19 cellular contexts compared by ENCODE assay signal in genomic region chr6:21257125-21257524, GRCh38.
A peak's percentile ranks its signal among the peaks of the same experiment; 100 is the strongest.
DNase-seq lines count a peak whose midpoint lies in the region; ATAC-seq and TF ChIP-seq lines count a peak whose summit lies in the region.
"Had no signal": no experiment of that assay in that cellular context is flagged by ENCODE, and none has a peak within 500 bp of the region (broad histone marks: within the 10 kb centered on the region; RNA-seq: fewer than 3 reads in every experiment).

No MANE protein-coding gene starts in this region.

- peaks cover 10% of the 10 kb centered on the region in 2 donors for H3K9me3 Mint-ChIP-seq in activated naive CD4-positive, alpha-beta T cell treated with anti-CD3 and anti-CD28 coated beads, Interleukin-2, amount 50 U/mL, for 72 hours
- H3K9me3 Mint-ChIP-seq: GM23338, HFFc6 had no signal

- H3K4me3 ChIP-seq in GM12865 (ENCODE audit: low read depth, low read length), result no peak overlapping the region
- no peak overlapping the region for H3K4me3 ChIP-seq in OCI-LY7 (ENCODE audit: low read depth, low read length, poor library complexity, severe bottlenecking)
- no peak overlapping the region for H3K4me3 ChIP-seq in upper lobe of left lung
- H3K4me3 ChIP-seq: A549, GM23338, HAP-1 had no signal

- ATAC-seq in GM19468 (IDR thresholded peaks at IDR 0.05; ENCODE audit: extremely low read depth, unreplicated experiment) (peak; percentile 46), HG03108 (IDR thresholded peaks at IDR 0.05; ENCODE audit: unreplicated experiment) (peak; percentile 47), upper lobe of left lung (ENCODE audit: low FRiP score in 2 of 2) (no peak)
- ATAC-seq in activated naive CD4-positive, alpha-beta T cell treated with anti-CD3 and anti-CD28 coated beads, Interleukin-2, amount 50 U/mL, for 72 hours, result no peak
- ATAC-seq: A549; CD8-positive, alpha-beta T cell; GM23338 had no signal

- H2AFZ ChIP-seq in OCI-LY7 (ENCODE audit: low read length), result no peak overlapping the region
- H2AFZ ChIP-seq: GM23338 had no signal

- TF ChIP-seq CTCF in GM12865 (IDR thresholded peaks at IDR 0.05; ENCODE audit: insufficient read depth, low read depth, low read length, missing control alignments) (no peak), OCI-LY7 (conservative IDR thresholded peaks at IDR 0.05; ENCODE audit: low read length) (no peak), upper lobe of left lung (IDR thresholded peaks at IDR 0.05) (no peak)

- H3K9me2 ChIP-seq in OCI-LY7 (ENCODE audit: insufficient read depth, low read length), result no peaks in the 10 kb centered on the region

- CTCF ChIA-PET in OCI-LY7 (lab: Charles Lee; ENCODE audit: unreplicated experiment), result no interaction called here

- no peak overlapping the region for H3K27ac Mint-ChIP-seq in activated naive CD4-positive, alpha-beta T cell treated with anti-CD3 and anti-CD28 coated beads, Interleukin-2, amount 50 U/mL, for 72 hours
- H3K27ac Mint-ChIP-seq: CD8-positive, alpha-beta T cell; GM23338; HFFc6 had no signal

- WGBS in upper lobe of left lung, 2 donors, result 33 to 57% methylated on average over 2 of the region's 2 CpGs

- no peaks in the 10 kb centered on the region for H3K36me3 ChIP-seq in OCI-LY7 (ENCODE audit: insufficient read depth, low read length)
- no peaks in the 10 kb centered on the region for H3K36me3 ChIP-seq in upper lobe of left lung
- H3K36me3 ChIP-seq: HAP-1 had no signal

- H3K27me3 ChIP-seq in upper lobe of left lung, result no peaks in the 10 kb centered on the region

- H3K27ac ChIP-seq in OCI-LY7 (ENCODE audit: low read depth, low read length, poor library complexity, severe bottlenecking) (no peak overlapping the region), upper lobe of left lung (no peak overlapping the region)
- H3K27ac ChIP-seq: A549 had no signal

- peak; percentile 20 for DNase-seq in GM12865 (ENCODE audit: low read depth)
- DNase-seq in OCI-LY7 (ENCODE audit: low spot score), result peak; percentile 20
- no peak for DNase-seq in NCI-H82 treated with DMSO at 0.1 percent for 48 hours (lab: John Stamatoyannopoulos, UW; ENCODE audit: unreplicated experiment)
- no peak for DNase-seq in upper lobe of left lung
- DNase-seq in activated naive CD4-positive, alpha-beta T cell treated with anti-CD3 and anti-CD28 coated beads, Interleukin-2, amount 50 U/mL, for 72 hours (ENCODE audit: low spot score in 2 of 2), result no peak
- DNase-seq in EL, result no peak
- DNase-seq: 8988T; ACHN; C1 segment of cervical spinal cord; Caco-2; CD8-positive, alpha-beta T cell; DMS153; GF-D8; HFFc6 had no signal

- H3K4me1 ChIP-seq in OCI-LY7 (ENCODE audit: insufficient read depth, low read length, poor library complexity, severe bottlenecking) (no peaks in the 10 kb centered on the region), upper lobe of left lung (no peaks in the 10 kb centered on the region)
- H3K4me1 ChIP-seq: A549, Caco-2, HAP-1 had no signal

- no peaks in the 10 kb centered on the region for H3K36me3 Mint-ChIP-seq in activated naive CD4-positive, alpha-beta T cell treated with anti-CD3 and anti-CD28 coated beads, Interleukin-2, amount 50 U/mL, for 72 hours
- H3K36me3 Mint-ChIP-seq: CD8-positive, alpha-beta T cell had no signal

- POLR2A ChIA-PET in OCI-LY7 (lab: Charles Lee), result interaction anchor here (0.6 to 2.2 kb wide), 3 partner anchors 11 to 1920 kb away, joined by 3 to 7 read pairs (median 6); no protein-coding TSS in a partner anchor

- H4K20me1 ChIP-seq in OCI-LY7 (ENCODE audit: insufficient read depth, low read length), result no peaks in the 10 kb centered on the region

- TF ChIP-seq EP300 in upper lobe of left lung (IDR thresholded peaks at IDR 0.05), result no peak

- no peak overlapping the region for H3K4me2 ChIP-seq in OCI-LY7 (ENCODE audit: low read length)
- H3K4me2 ChIP-seq: A549, GM23338 had no signal

- no peaks in the 10 kb centered on the region for H3K9me3 ChIP-seq in OCI-LY7 (ENCODE audit: low read length)
- no peaks in the 10 kb centered on the region for H3K9me3 ChIP-seq in upper lobe of left lung
- H3K9me3 ChIP-seq: A549, Caco-2, HAP-1 had no signal

- no peaks in the 10 kb centered on the region for H3K79me2 ChIP-seq in OCI-LY7 (ENCODE audit: insufficient read depth, low read depth, low read length)

- BruUV-seq in OCI-LY7 (replicated peaks; lab: Mats Ljungman, UMichigan), result no TSS peak

- no peak for TF ChIP-seq POLR2A in upper lobe of left lung (IDR thresholded peaks at IDR 0.05)

- intact Hi-C loops in OCI-LY7 (cut with micrococcal nuclease; ENCODE audit: unreplicated experiment), result no loop called here

Comparison
In these comparisons a context has a peak if more than half of its experiments do, and no peak if none do; other contexts are left out.
1. DNase-seq: peak in GM12865 (single experiment) and OCI-LY7 (single experiment); none in NCI-H82 treated with DMSO at 0.1 percent for 48 hours (single experiment), upper lobe of left lung (0 of 2), activated naive CD4-positive, alpha-beta T cell treated with anti-CD3 and anti-CD28 coated beads, Interleukin-2, amount 50 U/mL, for 72 hours (0 of 2) and EL (single experiment).
2. ATAC-seq: peak in GM19468 (single experiment) and HG03108 (single experiment); none in upper lobe of left lung (0 of 2) and activated naive CD4-positive, alpha-beta T cell treated with anti-CD3 and anti-CD28 coated beads, Interleukin-2, amount 50 U/mL, for 72 hours (0 of 2).